In the genomic region with DNA sequence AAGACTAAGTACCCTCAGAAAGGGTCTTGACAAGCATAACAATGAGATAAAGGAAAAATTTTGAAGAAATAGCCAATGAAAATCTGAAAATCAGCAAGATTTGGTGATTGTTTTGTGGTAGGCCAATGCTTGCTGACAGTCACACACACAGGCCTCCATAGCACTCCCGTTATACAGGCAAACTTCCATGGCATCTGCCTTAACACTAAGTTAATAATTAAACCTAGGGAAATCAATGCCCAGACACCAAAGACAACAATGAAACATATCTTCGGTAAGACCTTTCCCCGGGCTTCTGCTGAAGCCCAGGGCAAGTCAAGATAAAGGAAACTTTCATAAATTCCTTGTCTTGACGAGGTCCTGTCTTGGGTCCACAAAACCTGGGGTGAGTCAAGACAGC, we compare ENCODE assay signal across 1 cellular context.
A peak's percentile ranks its signal among the peaks of the same experiment; 100 is the strongest.
TF ChIP-seq lines count a peak whose summit lies in the region.

No MANE protein-coding gene starts in this region.

TF ChIP-seq in liver, 16 proteins besides CTCF, POLR2A, EP300 and RAD21 (continued from another document):
- TF ChIP-seq, protein P1, sequence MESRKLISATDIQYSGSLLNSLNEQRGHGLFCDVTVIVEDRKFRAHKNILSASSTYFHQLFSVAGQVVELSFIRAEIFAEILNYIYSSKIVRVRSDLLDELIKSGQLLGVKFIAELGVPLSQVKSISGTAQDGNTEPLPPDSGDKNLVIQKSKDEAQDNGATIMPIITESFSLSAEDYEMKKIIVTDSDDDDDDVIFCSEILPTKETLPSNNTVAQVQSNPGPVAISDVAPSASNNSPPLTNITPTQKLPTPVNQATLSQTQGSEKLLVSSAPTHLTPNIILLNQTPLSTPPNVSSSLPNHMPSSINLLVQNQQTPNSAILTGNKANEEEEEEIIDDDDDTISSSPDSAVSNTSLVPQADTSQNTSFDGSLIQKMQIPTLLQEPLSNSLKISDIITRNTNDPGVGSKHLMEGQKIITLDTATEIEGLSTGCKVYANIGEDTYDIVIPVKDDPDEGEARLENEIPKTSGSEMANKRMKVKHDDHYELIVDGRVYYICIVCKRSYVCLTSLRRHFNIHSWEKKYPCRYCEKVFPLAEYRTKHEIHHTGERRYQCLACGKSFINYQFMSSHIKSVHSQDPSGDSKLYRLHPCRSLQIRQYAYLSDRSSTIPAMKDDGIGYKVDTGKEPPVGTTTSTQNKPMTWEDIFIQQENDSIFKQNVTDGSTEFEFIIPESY (IDR thresholded peaks at IDR 0.05): peak; percentile 35
- peak; percentile 23 for TF ChIP-seq FOXA1 (IDR thresholded peaks at IDR 0.05)
